20 cellular contexts compared by ENCODE assay signal in genomic region chr6:117232191-117232590, GRCh38. TPM values are rescaled to one million over a fixed set of nuclear protein-coding genes. Genes with fewer than 3 reads are reported as not detected.
A peak's percentile ranks its signal among the peaks of the same experiment; 100 is the strongest.
DNase-seq lines count a peak whose midpoint lies in the region; FAIRE-seq and TF ChIP-seq lines count a peak whose summit lies in the region.
"Had no signal": no experiment of that assay in that cellular context is flagged by ENCODE, and none has a peak within 500 bp of the region (broad histone marks: within the 10 kb centered on the region; RNA-seq: fewer than 3 reads in every experiment).

No MANE protein-coding gene starts in this region.

- H3K9me3 Mint-ChIP-seq in astrocyte (ENCODE audit: unreplicated experiment), result no peaks in the 10 kb centered on the region

- DNase-seq in Daoy (ENCODE audit: low read depth), result peak; percentile 9
- DNase-seq in M059J (ENCODE audit: low read depth), result peak; percentile 7
- DNase-seq in astrocyte (ENCODE audit: low read depth), result peak; percentile 38
- DNase-seq in myocyte (ENCODE audit: low read depth), result peak; percentile 97
- no peak for DNase-seq in hepatocyte (ENCODE audit: low spot score)
- no peak for DNase-seq in activated naive CD4-positive, alpha-beta T cell treated with Interleukin-2 at 50 U/mL for 16 hours
- DNase-seq in activated gamma-delta T cell (lab: John Stamatoyannopoulos, UW), result no peak
- no peak for DNase-seq in amniotic stem cell (lab: John Stamatoyannopoulos, UW)
- DNase-seq: COR-L47; DMS153; NCI-H1048; NCI-H2107; NCI-H226; NCI-H69; NK-92 treated with Interleukin-12 subunit alpha and Interleukin-12 subunit beta, amount 100 ng/mL, for 24 hours had no signal

- H3K4me3 ChIP-seq in astrocyte (ENCODE audit: insufficient read depth, low read depth, low read length), result no peak overlapping the region
- no peak overlapping the region for H3K4me3 ChIP-seq in hepatocyte

- H3K4me1 ChIP-seq in astrocyte (ENCODE audit: insufficient read depth, low read length) (no peaks in the 10 kb centered on the region), hepatocyte (ENCODE audit: insufficient read depth) (no peaks in the 10 kb centered on the region)

- 75% methylated on average over 4 of the region's 4 CpGs for WGBS in hepatocyte (ENCODE audit: low lambda C conversion rate, missing lambda C conversion rate)

- peaks cover 4% of the 10 kb centered on the region for H3K9me3 ChIP-seq in astrocyte (ENCODE audit: insufficient read depth, low read depth, low read length)
- no peaks in the 10 kb centered on the region for H3K9me3 ChIP-seq in hepatocyte (ENCODE audit: low read depth)

- peaks cover 6% of the 10 kb centered on the region for H3K4me1 Mint-ChIP-seq in astrocyte (ENCODE audit: low read depth, unreplicated experiment)
- H3K4me1 Mint-ChIP-seq: CD14-positive monocyte had no signal

- H3K4me2 ChIP-seq in astrocyte (ENCODE audit: low read length) (no peak overlapping the region), hepatocyte (no peak overlapping the region)

- FAIRE-seq in astrocyte (lab: Jason Lieb, UNC), result no peak
- FAIRE-seq: GM18507 had no signal

- H3K36me3 ChIP-seq in astrocyte (ENCODE audit: insufficient read depth, low read length) (no peaks in the 10 kb centered on the region), hepatocyte (replicated peaks; ENCODE audit: insufficient read depth, low read depth) (no peaks in the 10 kb centered on the region)

- H2AFZ ChIP-seq in astrocyte (ENCODE audit: low read depth, low read length) (no peak overlapping the region), hepatocyte (no peak overlapping the region)

- no peaks in the 10 kb centered on the region for H3K27me3 Mint-ChIP-seq in astrocyte (ENCODE audit: low read depth, unreplicated experiment)

- H3K27ac Mint-ChIP-seq in astrocyte (ENCODE audit: unreplicated experiment), result no peak overlapping the region

- H3K36me3 Mint-ChIP-seq in astrocyte (ENCODE audit: low read depth, unreplicated experiment), result no peaks in the 10 kb centered on the region
- H3K36me3 Mint-ChIP-seq: CD14-positive monocyte had no signal

- H3K4me3 Mint-ChIP-seq in astrocyte (ENCODE audit: unreplicated experiment), result no peak overlapping the region
- H3K4me3 Mint-ChIP-seq: CD14-positive monocyte had no signal

- H3K9me2 ChIP-seq in hepatocyte (replicated peaks; ENCODE audit: insufficient read depth), result no peaks in the 10 kb centered on the region

- TF ChIP-seq CTCF in astrocyte (IDR thresholded peaks at IDR 0.05; ENCODE audit: insufficient read depth, low read depth, low read length) (no peak), hepatocyte (IDR thresholded peaks at IDR 0.05; ENCODE audit: poor library complexity) (no peak)

- no peaks in the 10 kb centered on the region for H3K27me3 ChIP-seq in astrocyte (ENCODE audit: insufficient read depth, low read length)
- H3K27me3 ChIP-seq in hepatocyte, result no peaks in the 10 kb centered on the region

- H3K9ac ChIP-seq in astrocyte (ENCODE audit: low read length), result no peak overlapping the region

- H3K79me2 ChIP-seq in astrocyte (ENCODE audit: insufficient read depth, low read length) (no peaks in the 10 kb centered on the region), hepatocyte (no peaks in the 10 kb centered on the region)

- H4K20me1 ChIP-seq in astrocyte (ENCODE audit: insufficient read depth, low read length) (no peaks in the 10 kb centered on the region), hepatocyte (ENCODE audit: insufficient read depth, poor library complexity, severe bottlenecking) (no peaks in the 10 kb centered on the region)

- no peak overlapping the region for H3K27ac ChIP-seq in astrocyte (ENCODE audit: low read depth, low read length)
- no peak overlapping the region for H3K27ac ChIP-seq in hepatocyte

RNA-seq across cellular contexts. Expression of gene VGLL2, which starts 33.2 kb away (rescaled TPM):
- total RNA-seq in Daoy (2014; rRNA removed; shearing (Covaris generic)), result not detected in 2 replicates
- not detected in 2 replicates for total RNA-seq in M059J (2014; rRNA removed; shearing (Covaris generic))
- total RNA-seq in astrocyte (1.2 and 1.7 TPM in 2 replicates), myocyte (5.7 and 24.4 TPM in 2 replicates), hepatocyte (not detected in 2 replicates)
- polyA plus RNA-seq in myocyte (2012), result 17.3 TPM
- 0.29 TPM in 1 of 2 replicates, not detected in the other for polyA plus RNA-seq in hepatocyte
- total RNA-seq: A673, HT-29, Right ventricle myocardium inferior had no signal
- polyA plus RNA-seq: CD14-positive monocyte had no signal

Comparison
In these comparisons a context has a peak if more than half of its experiments do, and no peak if none do; other contexts are left out.
1. DNase-seq: peak in Daoy (single experiment), M059J (single experiment), astrocyte (single experiment) and myocyte (single experiment); none in hepatocyte (single experiment), activated naive CD4-positive, alpha-beta T cell treated with Interleukin-2 at 50 U/mL for 16 hours (single experiment), activated gamma-delta T cell (single experiment) and amniotic stem cell (single experiment).